In genomic region chr14:91971188-91971778, GRCh38 we compare ENCODE assay signal across 34 cellular contexts. TPM values are rescaled to one million over a fixed set of nuclear protein-coding genes. Genes with fewer than 3 reads are reported as not detected.
"Had no signal": no experiment of that assay in that cellular context is flagged by ENCODE, and none has a peak within 500 bp of the region (broad histone marks: within the 10 kb centered on the region; RNA-seq: fewer than 3 reads in every experiment).

No MANE protein-coding gene starts in this region.

- H3K4me3 Mint-ChIP-seq: activated B cell treated with CpG ODN at 0.5 μM for 24 hours; activated CD8-positive, alpha-beta T cell treated with anti-CD3 and anti-CD28 coated beads for 36 hours; activated naive CD8-positive, alpha-beta T cell treated with anti-CD3 and anti-CD28 coated beads, Interleukin-2, amount 10 ng/mL, durations not matched to agents 7 days and 5 days; T-cell had no signal

- H3K27me3 ChIP-seq: ascending aorta, cardiac muscle cell, MG63, Peyer's patch had no signal

- H3K27ac Mint-ChIP-seq: activated B cell treated with CpG ODN at 0.5 μM for 24 hours; activated CD8-positive, alpha-beta T cell treated with anti-CD3 and anti-CD28 coated beads for 36 hours; activated naive CD8-positive, alpha-beta T cell treated with anti-CD3 and anti-CD28 coated beads, Interleukin-2, amount 10 ng/mL, durations not matched to agents 7 days and 5 days; activated T-helper 2 cell treated with anti-CD3 and anti-CD28 coated beads, Interferon-gamma antibody, Interleukin-2, Interleukin-4, amounts not matched to agents 10 μg/mL and 5 μg/mL and 100 μg/mL, durations not matched to agents 14 hours and 24 hours and 36 hours had no signal

- ATAC-seq: activated CD8-positive, alpha-beta T cell treated with anti-CD3 and anti-CD28 coated beads for 36 hours; PC-3; SK-N-SH treated with all-trans-retinoic acid at 6 μM for 48 hours; T-cell had no signal

- H3K4me3 ChIP-seq: ascending aorta, cardiac muscle cell, MG63, Peyer's patch had no signal

- H3K9me3 ChIP-seq: ascending aorta, MG63, Peyer's patch had no signal

- H3K4me1 ChIP-seq: ascending aorta, Peyer's patch had no signal

- H3K27ac ChIP-seq: ascending aorta, cardiac muscle cell, Peyer's patch, VCaP had no signal

- DNase-seq: activated B cell treated with CpG ODN at 0.5 μM for 24 hours; activated CD4-positive, alpha-beta T cell treated with anti-CD3 and anti-CD28 coated beads for 4 hours; activated CD4-positive, CD25-positive, alpha-beta regulatory T cell treated with anti-CD3 and anti-CD28 coated beads, Interleukin-2, amount 50 U/mL, for 72 hours; activated CD8-positive, alpha-beta T cell treated with anti-CD3 and anti-CD28 coated beads for 36 hours; activated gamma-delta T cell; activated naive CD4-positive, alpha-beta T cell treated with Interleukin-2 at 50 U/mL for 16 hours; activated naive CD8-positive, alpha-beta T cell treated with anti-CD3 and anti-CD28 coated beads, Interleukin-2, amount 10 ng/mL, durations not matched to agents 7 days and 5 days; activated T-cell treated with anti-CD3 and anti-CD28 coated beads, Interleukin-2, amount 50 U/mL, for 1 hour; amygdala; Kasumi-1; KBM-7; MG63; NCI-H1048; NCI-H1105 treated with DMSO at 0.1 percent for 48 hours; NCI-H1436; NCI-H1694; NCI-H2029; NCI-H2171; NCI-H510A; NCI-H526; NCI-H748 treated with DMSO at 0.1 percent for 48 hours; NK-92 treated with Interleukin-12 subunit alpha and Interleukin-12 subunit beta, amount 100 ng/mL, for 24 hours; PC-3; Peyer's patch; RPMI8226; SHP77 treated with DMSO at 0.1 percent for 48 hours; T-cell; T-helper 2 cell; T-helper 9 cell had no signal

- H3K27me3 Mint-ChIP-seq: activated B cell treated with CpG ODN at 0.5 μM for 24 hours; activated CD8-positive, alpha-beta T cell treated with anti-CD3 and anti-CD28 coated beads for 36 hours; activated naive CD8-positive, alpha-beta T cell treated with anti-CD3 and anti-CD28 coated beads, Interleukin-2, amount 10 ng/mL, durations not matched to agents 7 days and 5 days; T-cell had no signal

- H3K9me3 Mint-ChIP-seq: activated B cell treated with CpG ODN at 0.5 μM for 24 hours; activated CD8-positive, alpha-beta T cell treated with anti-CD3 and anti-CD28 coated beads for 36 hours; activated naive CD8-positive, alpha-beta T cell treated with anti-CD3 and anti-CD28 coated beads, Interleukin-2, amount 10 ng/mL, durations not matched to agents 7 days and 5 days; activated T-helper 2 cell treated with anti-CD3 and anti-CD28 coated beads, Interferon-gamma antibody, Interleukin-2, Interleukin-4, amounts not matched to agents 10 μg/mL and 5 μg/mL and 100 μg/mL, durations not matched to agents 14 hours and 24 hours and 36 hours; T-cell had no signal

RNA-seq across cellular contexts. Expression of gene FBLN5, which starts 23.8 kb away (rescaled TPM):
- total RNA-seq: activated B cell treated with CpG ODN at 0.5 μM for 24 hours had no signal
